Comparison of ENCODE assay signal across 8 cellular contexts in the genomic region with DNA sequence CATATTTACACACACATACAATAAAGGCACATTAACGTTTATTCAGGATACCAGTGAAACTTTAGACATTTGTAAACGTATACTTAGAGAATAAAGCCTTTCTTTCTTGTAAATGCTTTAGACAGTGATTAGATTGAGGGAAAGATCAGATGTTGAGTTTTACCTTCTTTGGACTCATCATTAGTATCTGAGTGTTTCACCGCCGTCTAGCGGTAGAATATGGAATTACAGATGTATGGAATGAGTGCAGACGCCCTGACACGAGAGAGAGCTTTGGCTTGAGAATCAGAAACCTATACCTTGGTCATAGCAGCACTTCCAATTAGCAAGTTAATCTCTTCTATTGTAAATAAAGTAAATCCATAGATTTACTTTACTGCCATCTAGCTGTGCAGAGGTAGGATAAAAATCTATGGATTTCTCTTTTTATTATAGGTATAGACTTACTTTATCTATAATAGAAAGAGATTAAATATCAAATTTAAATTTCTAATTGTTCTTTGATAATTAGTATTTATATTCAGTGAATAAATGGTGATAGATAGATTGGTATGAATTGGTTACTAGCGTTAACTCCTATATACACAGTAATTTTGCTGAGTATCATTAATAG. TPM values are rescaled to one million over a fixed set of nuclear protein-coding genes. Genes with fewer than 3 reads are reported as not detected.
DNase-seq lines count a peak whose midpoint lies in the region; ATAC-seq and TF ChIP-seq lines count a peak whose summit lies in the region.

No MANE protein-coding gene starts in this region.

- H3K36me3 Mint-ChIP-seq in activated CD4-positive, alpha-beta T cell treated with anti-CD3 and anti-CD28 coated beads, Interleukin-2, amount 10 ng/mL, durations not matched to agents 7 days and 5 days (ENCODE audit: low read depth) = no peaks in the 10 kb centered on the region

- H3K18ac ChIP-seq in trophoblast cell (ENCODE audit: low read length) = no peak overlapping the region

- H3K4me2 ChIP-seq in fibroblast of lung (ENCODE audit: extremely low read depth, insufficient read depth, low read length) (no peak overlapping the region), trophoblast cell (ENCODE audit: low read length) (no peak overlapping the region)

- no peak overlapping the region for H3K9ac ChIP-seq in fibroblast of lung (ENCODE audit: insufficient read depth, low read length)
- no peak overlapping the region for H3K9ac ChIP-seq in trophoblast cell (ENCODE audit: low read length)

- H3K79me2 ChIP-seq in fibroblast of lung (ENCODE audit: control insufficient read depth, insufficient read depth, low read length) (no peaks in the 10 kb centered on the region), trophoblast cell (ENCODE audit: control insufficient read depth, insufficient read depth, low read length, poor library complexity) (no peaks in the 10 kb centered on the region)

- no peak overlapping the region for H2AK5ac ChIP-seq in trophoblast cell (ENCODE audit: low read length)

- POLR2A ChIA-PET in activated CD4-positive, alpha-beta T cell treated with anti-CD3 and anti-CD28 coated beads, Interleukin-2, amount 10 ng/mL, durations not matched to agents 7 days and 5 days (lab: Charles Lee) = no interaction called here

- ATAC-seq in GM21423 (IDR thresholded peaks at IDR 0.05; ENCODE audit: unreplicated experiment) (peak; percentile 53), HG02970 (IDR thresholded peaks at IDR 0.05; ENCODE audit: low FRiP score, unreplicated experiment) (no peak), HG02610 (IDR thresholded peaks at IDR 0.05; ENCODE audit: unreplicated experiment) (no peak)

- no peak overlapping the region for H4K91ac ChIP-seq in trophoblast cell (ENCODE audit: low read depth, low read length)

- H4K20me1 ChIP-seq in fibroblast of lung (ENCODE audit: control insufficient read depth, extremely low read depth, insufficient read depth, low read length) = no peaks in the 10 kb centered on the region

- no peak overlapping the region for H2BK120ac ChIP-seq in trophoblast cell (ENCODE audit: insufficient read depth, low read length, poor library complexity)

- H3K4me1 ChIP-seq in fibroblast of lung (ENCODE audit: control insufficient read depth, extremely low read depth, insufficient read depth, low read length) = no peaks in the 10 kb centered on the region
- H3K4me1 ChIP-seq in trophoblast cell (ENCODE audit: control insufficient read depth in 1 of 2, insufficient read depth in 2 of 2, low read length in 2 of 2) = no peaks in the 10 kb centered on the region

- CTCF ChIA-PET in activated CD4-positive, alpha-beta T cell treated with anti-CD3 and anti-CD28 coated beads, Interleukin-2, amount 10 ng/mL, durations not matched to agents 7 days and 5 days (lab: Charles Lee) = interaction anchor here (0.7 to 1.0 kb wide), 2 partner anchors 9 to 111 kb away, joined by 3 read pairs; no protein-coding TSS in a partner anchor

- H2BK5ac ChIP-seq in trophoblast cell (ENCODE audit: low read depth, low read length, poor library complexity) = no peak overlapping the region

- no peak overlapping the region for H3K4me3 Mint-ChIP-seq in activated CD4-positive, alpha-beta T cell treated with anti-CD3 and anti-CD28 coated beads, Interleukin-2, amount 10 ng/mL, durations not matched to agents 7 days and 5 days

- no CpG with 5 or more reads among the region's 8 CpGs for WGBS in trophoblast cell (ENCODE audit: extremely low coverage, insufficient coverage, insufficient read length)

- H4K8ac ChIP-seq in trophoblast cell (ENCODE audit: low read depth, low read length) = no peak overlapping the region

- no peak overlapping the region for H3K14ac ChIP-seq in trophoblast cell (ENCODE audit: low read length)

- H3K27me3 ChIP-seq in fibroblast of lung (ENCODE audit: control insufficient read depth, insufficient read depth, low read length) (no peaks in the 10 kb centered on the region), trophoblast cell (ENCODE audit: insufficient read depth, low read length) (no peaks in the 10 kb centered on the region)

- no peaks in the 10 kb centered on the region for H3K9me3 Mint-ChIP-seq in activated CD4-positive, alpha-beta T cell treated with anti-CD3 and anti-CD28 coated beads, Interleukin-2, amount 10 ng/mL, durations not matched to agents 7 days and 5 days

- no peak overlapping the region for H3K27ac Mint-ChIP-seq in activated CD4-positive, alpha-beta T cell treated with anti-CD3 and anti-CD28 coated beads, Interleukin-2, amount 10 ng/mL, durations not matched to agents 7 days and 5 days

- no peak overlapping the region for H3K27ac ChIP-seq in fibroblast of lung (ENCODE audit: insufficient read depth, low read length)
- no peak overlapping the region for H3K27ac ChIP-seq in trophoblast cell (ENCODE audit: low read depth, low read length)

- peaks cover 30% of the 10 kb centered on the region for H3K27me3 Mint-ChIP-seq in activated CD4-positive, alpha-beta T cell treated with anti-CD3 and anti-CD28 coated beads, Interleukin-2, amount 10 ng/mL, durations not matched to agents 7 days and 5 days

- H3K9me3 ChIP-seq in fibroblast of lung (ENCODE audit: control insufficient read depth, insufficient read depth, low read depth, low read length) (no peaks in the 10 kb centered on the region), trophoblast cell (ENCODE audit: insufficient read depth, low read depth, low read length) (peaks cover 15% of the 10 kb centered on the region)

- H2AFZ ChIP-seq in fibroblast of lung (ENCODE audit: low read length) = no peak overlapping the region
- no peak overlapping the region for H2AFZ ChIP-seq in trophoblast cell (ENCODE audit: insufficient read depth, low read length, poor library complexity)

- TF ChIP-seq CTCF in fibroblast of lung (conservative IDR thresholded peaks at IDR 0.05 in 1 of 2, IDR thresholded peaks at IDR 0.05 in 1 of 2; ENCODE audit: low read depth in 1 of 2, low read length in 2 of 2) = peak; percentile 87 to 91

- H3K23ac ChIP-seq in trophoblast cell (ENCODE audit: low read length) = no peak overlapping the region

- H3K4me1 Mint-ChIP-seq in activated CD4-positive, alpha-beta T cell treated with anti-CD3 and anti-CD28 coated beads, Interleukin-2, amount 10 ng/mL, durations not matched to agents 7 days and 5 days = no peaks in the 10 kb centered on the region

- no peak overlapping the region for H4K12ac ChIP-seq in trophoblast cell (ENCODE audit: low read depth, low read length)

- DNase-seq in COR-L47 (lab: John Stamatoyannopoulos, UW) = peak; percentile 4
- peak; percentile 21 for DNase-seq in NCI-H2171 (lab: John Stamatoyannopoulos, UW)
- peak; percentile 74 for DNase-seq in activated CD4-positive, alpha-beta T cell treated with anti-CD3 and anti-CD28 coated beads, Interleukin-2, amount 10 ng/mL, durations not matched to agents 7 days and 5 days
- DNase-seq in fibroblast of lung (ENCODE audit: low read depth in 2 of 2) = peak; percentile 41 to 53
- peak; percentile 60 to 92 for DNase-seq in trophoblast cell

- no peaks in the 10 kb centered on the region for H3K79me1 ChIP-seq in trophoblast cell (ENCODE audit: low read length)

- H2BK12ac ChIP-seq in trophoblast cell (ENCODE audit: low read length) = no peak overlapping the region

- H3K4ac ChIP-seq in trophoblast cell (ENCODE audit: low read depth, low read length) = no peak overlapping the region

- H3K4me3 ChIP-seq in fibroblast of lung (replicated peaks in 1 of 4; ENCODE audit: control extremely low read depth in 1 of 4, insufficient read depth in 1 of 4, low read depth in 3 of 4, low read length in 4 of 4) (no peak overlapping the region), trophoblast cell (ENCODE audit: low read depth, low read length) (no peak overlapping the region)

- H3K36me3 ChIP-seq in fibroblast of lung (ENCODE audit: control insufficient read depth, insufficient read depth, low read length) (no peaks in the 10 kb centered on the region), trophoblast cell (ENCODE audit: control insufficient read depth in 1 of 2, insufficient read depth in 2 of 2, low read length in 2 of 2) (no peaks in the 10 kb centered on the region)

RNA-seq across cellular contexts. Expression of a gene that starts 12.6 kb away (rescaled TPM):
- not detected for total RNA-seq in activated CD4-positive, alpha-beta T cell treated with anti-CD3 and anti-CD28 coated beads, Interleukin-2, amount 10 ng/mL, durations not matched to agents 7 days and 5 days
- not detected in 2 replicates for total RNA-seq in fibroblast of lung
- not detected in 2 replicates for polyA plus RNA-seq in fibroblast of lung
- not detected in 2 replicates for polyA plus RNA-seq in fibroblast of lung (2012)
- polyA minus RNA-seq in fibroblast of lung (ENCODE audit: low replicate concordance) = not detected in 2 replicates
- polyA plus RNA-seq in trophoblast cell (2013) = not detected in 2 replicates

RNA-seq across cellular contexts. Expression of a gene that starts 22.2 kb away (rescaled TPM):
- total RNA-seq in activated CD4-positive, alpha-beta T cell treated with anti-CD3 and anti-CD28 coated beads, Interleukin-2, amount 10 ng/mL, durations not matched to agents 7 days and 5 days = not detected
- under 0.01 TPM in 1 of 2 replicates, not detected in the other for total RNA-seq in fibroblast of lung
- polyA plus RNA-seq in fibroblast of lung = not detected in 2 replicates
- polyA plus RNA-seq in fibroblast of lung (2012) = 0.06 and 0.30 TPM in 2 replicates
- polyA minus RNA-seq in fibroblast of lung (ENCODE audit: low replicate concordance) = 0.41 TPM in 1 of 2 replicates, not detected in the other
- not detected in 2 replicates for polyA plus RNA-seq in trophoblast cell (2013)

Comparison
In these comparisons a context has a peak if more than half of its experiments do, and no peak if none do; other contexts are left out.
1. DNase-seq: peak in every context shown above with its lines; median percentile 76 in trophoblast cell; 74 in activated CD4-positive, alpha-beta T cell treated with anti-CD3 and anti-CD28 coated beads, Interleukin-2, amount 10 ng/mL, durations not matched to agents 7 days and 5 days; 47 in fibroblast of lung; 21 in NCI-H2171; 4 in COR-L47.